In genomic region chr21:17783816-17784598, GRCh38 we compare ENCODE assay signal across 9 cellular contexts. TPM values are rescaled to one million over a fixed set of nuclear protein-coding genes. Genes with fewer than 3 reads are reported as not detected.
DNase-seq lines count a peak whose midpoint lies in the region; ATAC-seq and TF ChIP-seq lines count a peak whose summit lies in the region.
"Had no signal": no experiment of that assay in that cellular context is flagged by ENCODE, and none has a peak within 500 bp of the region (broad histone marks: within the 10 kb centered on the region; RNA-seq: fewer than 3 reads in every experiment).

No MANE protein-coding gene starts in this region.

- peaks cover 55 to 70% (median 58%) of the 10 kb centered on the region in 3 donors for H3K4me1 Mint-ChIP-seq in IgD-negative memory B cell

- H3K4me1 ChIP-seq in effector memory CD4-positive, alpha-beta T cell (ENCODE audit: control insufficient read depth, insufficient read depth, low read length, poor library complexity, severe bottlenecking) = peaks cover 63% of the 10 kb centered on the region

- DNase-seq in GM12864 (ENCODE audit: low read depth) (peak; percentile 73), iPS-NIHi11 (ENCODE audit: low spot score) (no peak), GM03348 (ENCODE audit: low spot score) (no peak), NCI-H2081 (lab: John Stamatoyannopoulos, UW) (no peak)
- DNase-seq in effector memory CD4-positive, alpha-beta T cell = no peak
- no peak for DNase-seq in stimulated activated CD4-positive, alpha-beta T cell treated with anti-CD3 and anti-CD28 coated beads, Interleukin-1b, Interleukin-23, amount 100 ng/mL, for 48 hours

- ATAC-seq in GM21423 (IDR thresholded peaks at IDR 0.05; ENCODE audit: unreplicated experiment) = peak; percentile 55

- no peaks in the 10 kb centered on the region for H3K27me3 Mint-ChIP-seq in IgD-negative memory B cell

- peaks cover 5% of the 10 kb centered on the region for H3K36me3 Mint-ChIP-seq in IgD-negative memory B cell

- H3K9me3 ChIP-seq in effector memory CD4-positive, alpha-beta T cell (ENCODE audit: control insufficient read depth, low read length) = no peaks in the 10 kb centered on the region

- peak overlapping the region; percentile 82 to 93 (median 88) for H3K4me3 Mint-ChIP-seq in IgD-negative memory B cell

- H3K9me3 Mint-ChIP-seq in IgD-negative memory B cell = peaks cover 0 to 5% (median 0%) of the 10 kb centered on the region in 3 donors

- peak overlapping the region; percentile 80 for H3K27ac ChIP-seq in effector memory CD4-positive, alpha-beta T cell (ENCODE audit: insufficient read depth, low read length, poor library complexity, severe bottlenecking)
- H3K27ac ChIP-seq: cardiac muscle cell had no signal

- TF ChIP-seq CTCF in GM12864 (IDR thresholded peaks at IDR 0.05; ENCODE audit: low read depth, low read length, missing control alignments) = no peak

- H3K36me3 ChIP-seq in effector memory CD4-positive, alpha-beta T cell (ENCODE audit: control insufficient read depth, insufficient read depth, low read length) = peaks cover 2% of the 10 kb centered on the region

- peak overlapping the region; percentile 41; the same call in 1 of the 2 replicates for H3K4me3 ChIP-seq in GM12864 (ENCODE audit: low read depth, low read length)
- peak overlapping the region; percentile 48 for H3K4me3 ChIP-seq in effector memory CD4-positive, alpha-beta T cell (ENCODE audit: insufficient read depth, low read depth, low read length, poor library complexity, severe bottlenecking)
- H3K4me3 ChIP-seq: cardiac muscle cell had no signal

- peak overlapping the region; percentile 28 to 96 (median 93) for H3K27ac Mint-ChIP-seq in IgD-negative memory B cell

- no peaks in the 10 kb centered on the region for H3K27me3 ChIP-seq in effector memory CD4-positive, alpha-beta T cell (replicated peaks; ENCODE audit: control insufficient read depth, insufficient read depth, low read length, poor library complexity, severe bottlenecking)
- H3K27me3 ChIP-seq: cardiac muscle cell had no signal

RNA-seq across cellular contexts. Expression of gene C21orf91, which starts 35.1 kb away (rescaled TPM):
- polyA plus RNA-seq in IgD-negative memory B cell = 18.2 TPM
